ENCODE assay signal across 27 cellular contexts in genomic region chr2:147469471-147469870, GRCh38.
DNase-seq lines count a peak whose midpoint lies in the region; ATAC-seq and TF ChIP-seq lines count a peak whose summit lies in the region.
"Had no signal": no experiment of that assay in that cellular context is flagged by ENCODE, and none has a peak within 500 bp of the region (broad histone marks: within the 10 kb centered on the region; RNA-seq: fewer than 3 reads in every experiment).

No MANE protein-coding gene starts in this region.

- no peak overlapping the region for H2BK15ac ChIP-seq in H9 (ENCODE audit: low read depth, low read length)

- no peaks in the 10 kb centered on the region for H3K9me3 Mint-ChIP-seq in H9
- H3K9me3 Mint-ChIP-seq: CD8-positive, alpha-beta T cell had no signal

- no peaks in the 10 kb centered on the region for H3K79me1 ChIP-seq in H9 (ENCODE audit: insufficient read depth, low read depth, low read length, poor library complexity, severe bottlenecking)

- H2AK5ac ChIP-seq in H9 (ENCODE audit: insufficient read length, low read length), result no peak overlapping the region

- no peak overlapping the region for H2BK5ac ChIP-seq in H9 (ENCODE audit: insufficient read length, low read length)

- no peak overlapping the region for H3K56ac ChIP-seq in H9 (ENCODE audit: insufficient read length, low read depth, low read length)

- no peak overlapping the region for H3K23ac ChIP-seq in H9 (ENCODE audit: insufficient read length, low read depth, low read length)

- no peaks in the 10 kb centered on the region for H3K27me3 Mint-ChIP-seq in H9 (ENCODE audit: low read depth)
- H3K27me3 Mint-ChIP-seq: central memory CD8-positive, alpha-beta T cell; T-helper 17 cell had no signal

- H4K5ac ChIP-seq in H9 (ENCODE audit: insufficient read length, low read depth, low read length), result no peak overlapping the region

- H3K9me3 ChIP-seq in H9 (ENCODE audit: control insufficient read depth, low read depth, low read length), result no peaks in the 10 kb centered on the region
- H3K9me3 ChIP-seq in NT2/D1 (ENCODE audit: insufficient read depth, low read length), result no peaks in the 10 kb centered on the region
- H3K9me3 ChIP-seq in upper lobe of left lung, result no peaks in the 10 kb centered on the region
- H3K9me3 ChIP-seq: gastrocnemius medialis, pancreas, Peyer's patch, thyroid gland had no signal

- H2BK120ac ChIP-seq in H9 (ENCODE audit: low read depth, low read length, poor library complexity, severe bottlenecking), result no peak overlapping the region

- no peak overlapping the region for H4K91ac ChIP-seq in H9 (ENCODE audit: insufficient read length, low read depth, low read length)

- peaks cover 11% of the 10 kb centered on the region for H3K4me1 ChIP-seq in H9 (ENCODE audit: insufficient read depth, low read length)
- peaks cover 4% of the 10 kb centered on the region for H3K4me1 ChIP-seq in NT2/D1 (ENCODE audit: insufficient read depth, insufficient read length)
- H3K4me1 ChIP-seq in upper lobe of left lung, result no peaks in the 10 kb centered on the region
- H3K4me1 ChIP-seq: gastrocnemius medialis, Peyer's patch, thyroid gland had no signal

- H2BK20ac ChIP-seq in H9 (ENCODE audit: low read depth, low read length, poor library complexity, severe bottlenecking), result no peak overlapping the region

- no peak overlapping the region for H3K4me3 ChIP-seq in NT2/D1 (ENCODE audit: insufficient read length, low read depth)
- H3K4me3 ChIP-seq in upper lobe of left lung, result no peak overlapping the region
- H3K4me3 ChIP-seq: gastrocnemius medialis, pancreas, Peyer's patch, thyroid gland had no signal

- H3K27me3 ChIP-seq in H9 (ENCODE audit: insufficient read depth, low read length), result no peaks in the 10 kb centered on the region
- no peaks in the 10 kb centered on the region for H3K27me3 ChIP-seq in NT2/D1 (ENCODE audit: insufficient read depth, insufficient read length)
- no peaks in the 10 kb centered on the region for H3K27me3 ChIP-seq in upper lobe of left lung
- H3K27me3 ChIP-seq: gastrocnemius medialis, pancreas, Peyer's patch, thyroid gland had no signal

- no peak overlapping the region for H3T11ph ChIP-seq in H9 (ENCODE audit: low read length)

- H3K4me2 ChIP-seq in H9 (ENCODE audit: insufficient read depth, insufficient read length, low read length), result peak overlapping the region; percentile 15

- no peak overlapping the region for H3K27ac ChIP-seq in H9 (ENCODE audit: insufficient read length, low read depth, low read length)
- no peak overlapping the region for H3K27ac ChIP-seq in upper lobe of left lung
- H3K27ac ChIP-seq: gastrocnemius medialis, pancreas, Peyer's patch, thyroid gland, WERI-Rb-1 had no signal

- no peak overlapping the region for H2BK12ac ChIP-seq in H9 (ENCODE audit: insufficient read length, low read depth, low read length)

- peaks cover 46 to 47% of the 10 kb centered on the region in 2 experiments for H3K4me1 Mint-ChIP-seq in H9
- H3K4me1 Mint-ChIP-seq: central memory CD8-positive, alpha-beta T cell; T-helper 17 cell had no signal

- H3K9ac ChIP-seq in H9 (ENCODE audit: extremely low read depth, insufficient read length, low read length) (no peak overlapping the region), NT2/D1 (ENCODE audit: insufficient read length, low read depth) (no peak overlapping the region)

- H3K36me3 ChIP-seq in NT2/D1 (ENCODE audit: insufficient read depth, insufficient read length, low read length) (no peaks in the 10 kb centered on the region), upper lobe of left lung (no peaks in the 10 kb centered on the region)
- H3K36me3 ChIP-seq: gastrocnemius medialis, pancreas, Peyer's patch, thyroid gland, WERI-Rb-1 had no signal

- H3K23me2 ChIP-seq in H9 (ENCODE audit: insufficient read length, low read depth, low read length, poor library complexity, severe bottlenecking), result no peaks in the 10 kb centered on the region

- no peak for TF ChIP-seq POLR2A in upper lobe of left lung (IDR thresholded peaks at IDR 0.05)

- peak overlapping the region; percentile 32 to 35; a peak in 4 of 5 replicates for H3K4me3 Mint-ChIP-seq in H9
- H3K4me3 Mint-ChIP-seq: CD8-positive, alpha-beta T cell; central memory CD8-positive, alpha-beta T cell; T-helper 17 cell had no signal

- H3K27ac Mint-ChIP-seq in H9, result peak overlapping the region in 2 of 3 experiments; percentile 45 to 87; a peak in 5 of 7 replicates
- H3K27ac Mint-ChIP-seq: CD8-positive, alpha-beta T cell; T-helper 17 cell had no signal

- no peak for TF ChIP-seq CTCF in H9 (conservative IDR thresholded peaks at IDR 0.05)
- no peak for TF ChIP-seq CTCF in upper lobe of left lung (IDR thresholded peaks at IDR 0.05)

- no peak overlapping the region for H3K4ac ChIP-seq in H9 (ENCODE audit: low read depth, low read length)

- no peak overlapping the region for H4K8ac ChIP-seq in H9 (replicated peaks; ENCODE audit: insufficient read length, low read depth, low read length)

- no peak overlapping the region for H3K14ac ChIP-seq in H9 (ENCODE audit: insufficient read depth, low read length)

- H3K18ac ChIP-seq in H9 (ENCODE audit: insufficient read length, low read depth, low read length), result no peak overlapping the region

- H4K20me1 ChIP-seq in H9 (ENCODE audit: control insufficient read depth, insufficient read depth, insufficient read length), result no peaks in the 10 kb centered on the region

- H2AFZ ChIP-seq in H9 (ENCODE audit: low read length), result no peak overlapping the region

- DNase-seq in H9 (peak; percentile 69), NCI-H146 treated with DMSO at 0.1 percent for 48 hours (lab: John Stamatoyannopoulos, UW; ENCODE audit: unreplicated experiment) (peak; percentile 76), NT2/D1 (ENCODE audit: low read depth, low spot score) (peak; percentile 84), iPS-NIHi7 (ENCODE audit: extremely low spot score) (peak; percentile 76), upper lobe of left lung (no peak), NCI-H2029 treated with DMSO at 0.1 percent for 48 hours (lab: John Stamatoyannopoulos, UW) (no peak)
- DNase-seq in central memory CD4-positive, alpha-beta T cell, result no peak
- DNase-seq: activated CD4-positive, alpha-beta T cell treated with anti-CD3 and anti-CD28 coated beads, Interleukin-2, amount 50 U/mL, for 48 hours; activated naive CD4-positive, alpha-beta T cell treated with Interleukin-2 at 50 U/mL for 16 hours; activated T-cell treated with anti-CD3 and anti-CD28 coated beads, Interleukin-2, amount 50 U/mL, for 1 hour; amygdala; CD8-positive, alpha-beta T cell; DMS79; gastrocnemius medialis; left ventricle myocardium superior; NCI-H1105; NCI-H774; pancreas; Peyer's patch; stimulated activated naive CD4-positive, alpha-beta T cell treated with Interleukin-2 at 50 U/mL for 16 hours; T-helper 17 cell; thyroid gland; WERI-Rb-1 had no signal

- WGBS in H9 (ENCODE audit: extremely low coverage, insufficient read length, low lambda C conversion rate), result no CpG with 5 or more reads among the region's 2 CpGs
- 64 to 80% methylated on average over 2 of the region's 2 CpGs for WGBS in upper lobe of left lung, 2 donors

- ATAC-seq in upper lobe of left lung (ENCODE audit: low FRiP score in 2 of 2), result no peak
- ATAC-seq in HG03135 (IDR thresholded peaks at IDR 0.05; ENCODE audit: unreplicated experiment), result no peak
- ATAC-seq: CD8-positive, alpha-beta T cell; esophagus mucosa; gastrocnemius medialis; left ventricle myocardium superior; pancreas; sciatic nerve; T-helper 17 cell had no signal

- TF ChIP-seq EP300 in upper lobe of left lung (IDR thresholded peaks at IDR 0.05), result no peak

- 0 out of 7 replicates have a peak, but pooled peaks cover 0 to 3% (median 0%) of the 10 kb centered on the region in 3 experiments for H3K36me3 Mint-ChIP-seq in H9 (ENCODE audit: insufficient read depth in 1 of 3, low read depth in 3 of 3)
- H3K36me3 Mint-ChIP-seq: CD8-positive, alpha-beta T cell had no signal

- no peaks in the 10 kb centered on the region for H3K79me2 ChIP-seq in H9 (ENCODE audit: insufficient read depth, low read length)

Comparison
In these comparisons a context has a peak if more than half of its experiments do, and no peak if none do; other contexts are left out.
1. DNase-seq: peak in H9 (single experiment), NCI-H146 treated with DMSO at 0.1 percent for 48 hours (single experiment), NT2/D1 (single experiment) and iPS-NIHi7 (single experiment); none in central memory CD4-positive, alpha-beta T cell (single experiment), upper lobe of left lung (0 of 2) and NCI-H2029 treated with DMSO at 0.1 percent for 48 hours (single experiment).